1 cellular context compared by ENCODE assay signal in the genomic region with DNA sequence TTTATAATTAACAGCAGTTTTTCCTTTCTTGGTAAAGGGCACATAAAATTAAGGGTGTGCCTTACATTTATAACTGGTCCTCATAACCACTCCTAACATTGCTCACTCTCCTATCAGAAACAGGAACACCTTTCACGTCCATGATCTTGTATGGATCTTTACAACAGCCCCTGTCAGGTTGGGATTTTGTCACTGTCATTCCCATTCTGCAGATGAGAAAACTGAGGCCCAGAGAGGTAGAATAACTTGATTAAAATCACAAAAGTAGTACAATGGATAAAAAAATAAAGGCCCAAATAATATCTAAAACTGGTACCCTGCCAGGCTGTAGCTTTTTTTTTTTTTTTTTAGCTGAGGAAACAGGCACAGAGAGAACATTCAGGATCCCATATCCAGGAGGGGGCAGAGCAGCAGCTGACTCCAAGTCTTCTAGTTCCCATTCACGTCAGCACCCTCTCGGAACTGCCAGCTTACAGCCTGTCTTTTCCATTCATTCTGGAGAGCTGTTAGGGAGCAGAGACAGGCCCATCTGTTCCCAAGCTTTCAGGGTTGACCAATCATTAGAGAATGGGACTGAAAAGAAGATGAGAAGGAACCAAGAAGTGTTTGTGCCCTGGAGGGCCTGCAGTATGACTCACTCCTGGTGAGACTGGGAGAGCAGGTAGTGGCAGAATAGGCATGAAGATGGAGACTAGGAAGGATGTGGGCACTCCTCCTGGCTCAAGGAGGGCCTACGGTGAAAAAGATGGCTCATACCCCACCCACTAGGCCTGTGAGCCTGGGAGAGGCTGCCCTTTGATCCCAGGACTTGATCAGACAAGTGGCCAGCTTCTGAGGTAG.
TF ChIP-seq lines count a peak whose summit lies in the region.

No MANE protein-coding gene starts in this region.

TF ChIP-seq in IMR-90, 13 proteins besides CTCF, POLR2A, EP300 and RAD21 (continued from another document):
- TF ChIP-seq, protein P1, sequence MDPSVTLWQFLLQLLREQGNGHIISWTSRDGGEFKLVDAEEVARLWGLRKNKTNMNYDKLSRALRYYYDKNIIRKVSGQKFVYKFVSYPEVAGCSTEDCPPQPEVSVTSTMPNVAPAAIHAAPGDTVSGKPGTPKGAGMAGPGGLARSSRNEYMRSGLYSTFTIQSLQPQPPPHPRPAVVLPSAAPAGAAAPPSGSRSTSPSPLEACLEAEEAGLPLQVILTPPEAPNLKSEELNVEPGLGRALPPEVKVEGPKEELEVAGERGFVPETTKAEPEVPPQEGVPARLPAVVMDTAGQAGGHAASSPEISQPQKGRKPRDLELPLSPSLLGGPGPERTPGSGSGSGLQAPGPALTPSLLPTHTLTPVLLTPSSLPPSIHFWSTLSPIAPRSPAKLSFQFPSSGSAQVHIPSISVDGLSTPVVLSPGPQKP (IDR thresholded peaks at IDR 0.05; ENCODE audit: borderline replicate concordance, low read depth, low read length) = no peak
- TF ChIP-seq MXI1 (IDR thresholded peaks at IDR 0.05; ENCODE audit: borderline replicate concordance, low read depth, low read length) (no peak), CEBPB (IDR thresholded peaks at IDR 0.05; ENCODE audit: low read depth, low read length) (no peak)
